In genomic region chr5:73415617-73416016, GRCh38 we compare ENCODE assay signal across 33 cellular contexts. TPM values are rescaled to one million over a fixed set of nuclear protein-coding genes. Genes with fewer than 3 reads are reported as not detected.
"Had no signal": no experiment of that assay in that cellular context is flagged by ENCODE, and none has a peak within 500 bp of the region (broad histone marks: within the 10 kb centered on the region; RNA-seq: fewer than 3 reads in every experiment).

No MANE protein-coding gene starts in this region.

- H3K9me3 Mint-ChIP-seq: activated naive CD4-positive, alpha-beta T cell treated with anti-CD3 and anti-CD28 coated beads, Interleukin-2, amount 10 ng/mL, durations not matched to agents 7 days and 5 days; activated naive CD8-positive, alpha-beta T cell treated with anti-CD3 and anti-CD28 coated beads, Interleukin-2, amount 50 U/mL, for 24 hours; activated T-cell treated with anti-CD3 and anti-CD28 coated beads, Interleukin-2, amount 50 U/mL, for 4 hours; central memory CD8-positive, alpha-beta T cell; T-helper 2 cell treated with Interferon-gamma antibody and Interleukin-4, amounts not matched to agents 5 μg/mL and 100 μg/mL, for 36 hours had no signal

- DNase-seq: activated CD4-positive, alpha-beta memory T cell treated with anti-CD3 and anti-CD28 coated beads for 36 hours; activated CD4-positive, alpha-beta T cell treated with anti-CD3 and anti-CD28 coated beads, Interleukin-2, amount 50 U/mL, for 1 hour; activated CD8-positive, alpha-beta memory T cell treated with anti-CD3 and anti-CD28 coated beads, Interleukin-2, amount 50 U/mL, for 4 hours; activated effector memory CD4-positive, alpha-beta T cell treated with Interleukin-2 at 50 U/mL for 16 hours; activated naive CD4-positive, alpha-beta T cell treated with anti-CD3 and anti-CD28 coated beads, Interleukin-2, amount 10 ng/mL, durations not matched to agents 7 days and 5 days; activated naive CD8-positive, alpha-beta T cell treated with anti-CD3 and anti-CD28 coated beads, Interleukin-2, amount 50 U/mL, for 24 hours; activated T-cell treated with anti-CD3 and anti-CD28 coated beads for 4 hours; activated T-cell treated with anti-CD3 and anti-CD28 coated beads, Interleukin-2, amount 50 U/mL, for 4 hours; anterior cingulate cortex; colonic mucosa; Karpas-422; MG63; NCI-H1048; NCI-H1105 treated with DMSO at 0.1 percent for 48 hours; NCI-H1436; NCI-H1694; NCI-H1930; NCI-H2081 treated with DMSO at 0.1 percent for 48 hours; NCI-H345; NCI-H526; NCI-H748 treated with DMSO at 0.1 percent for 48 hours; PC-9; SHP77; SJCRH30 had no signal

- H3K4me1 ChIP-seq: colonic mucosa had no signal

- H3K36me3 ChIP-seq: cardiac muscle cell, colonic mucosa, MG63, SJCRH30 had no signal

- H3K4me3 ChIP-seq: cardiac muscle cell, colonic mucosa, MG63, PC-9, SJCRH30, SK-N-MC had no signal

- H3K36me3 Mint-ChIP-seq: activated naive CD4-positive, alpha-beta T cell treated with anti-CD3 and anti-CD28 coated beads, Interleukin-2, amount 10 ng/mL, durations not matched to agents 7 days and 5 days; brain had no signal

- H3K27ac Mint-ChIP-seq: activated CD4-positive, alpha-beta memory T cell treated with anti-CD3 and anti-CD28 coated beads for 36 hours; activated naive CD4-positive, alpha-beta T cell treated with anti-CD3 and anti-CD28 coated beads, Interleukin-2, amount 10 ng/mL, durations not matched to agents 7 days and 5 days; activated naive CD8-positive, alpha-beta T cell; activated naive CD8-positive, alpha-beta T cell treated with anti-CD3 and anti-CD28 coated beads, Interleukin-2, amount 50 U/mL, for 24 hours; activated T-helper 1 cell treated with anti-CD3 and anti-CD28 coated beads, Interleukin-12 subunit alpha, Interleukin-12 subunit beta, Interleukin-2, Interleukin-4 antibody, amounts not matched to agents 30 ng/mL and 10 ng/mL and 1 ng/mL, durations not matched to agents 14 hours and 24 hours and 36 hours; brain; T-helper 1 cell treated with Interleukin-12 subunit alpha and Interleukin-12 subunit beta and Interleukin-4 antibody, amounts not matched to agents 30 μg/mL and 1 μg/mL, for 36 hours; T-helper 2 cell treated with Interferon-gamma antibody and Interleukin-4, amounts not matched to agents 5 μg/mL and 100 μg/mL, for 36 hours had no signal

- FAIRE-seq: TTC549 had no signal

- H3K27ac ChIP-seq: cardiac muscle cell, colonic mucosa, PC-9, SJCRH30, SK-N-MC had no signal

- ATAC-seq: activated naive CD8-positive, alpha-beta T cell treated with anti-CD3 and anti-CD28 coated beads, Interleukin-2, amount 50 U/mL, for 24 hours; activated T-cell treated with anti-CD3 and anti-CD28 coated beads, Interleukin-2, amount 50 U/mL, for 4 hours had no signal

- H3K4me3 Mint-ChIP-seq: activated CD4-positive, alpha-beta memory T cell treated with anti-CD3 and anti-CD28 coated beads for 36 hours; activated naive CD4-positive, alpha-beta T cell treated with anti-CD3 and anti-CD28 coated beads, Interleukin-2, amount 10 ng/mL, durations not matched to agents 7 days and 5 days; activated naive CD8-positive, alpha-beta T cell; activated naive CD8-positive, alpha-beta T cell treated with anti-CD3 and anti-CD28 coated beads, Interleukin-2, amount 50 U/mL, for 24 hours; activated T-cell treated with anti-CD3 and anti-CD28 coated beads, Interleukin-2, amount 50 U/mL, for 4 hours; activated T-helper 1 cell treated with anti-CD3 and anti-CD28 coated beads, Interleukin-12 subunit alpha, Interleukin-12 subunit beta, Interleukin-2, Interleukin-4 antibody, amounts not matched to agents 30 ng/mL and 10 ng/mL and 1 ng/mL, durations not matched to agents 14 hours and 24 hours and 36 hours; brain; central memory CD8-positive, alpha-beta T cell; T-helper 1 cell treated with Interleukin-12 subunit alpha and Interleukin-12 subunit beta and Interleukin-4 antibody, amounts not matched to agents 30 μg/mL and 1 μg/mL, for 36 hours; T-helper 2 cell treated with Interferon-gamma antibody and Interleukin-4, amounts not matched to agents 5 μg/mL and 100 μg/mL, for 36 hours had no signal

- H3K4me2 ChIP-seq: PC-9 had no signal

- H2AFZ ChIP-seq: PC-9 had no signal

- H3K9me3 ChIP-seq: colonic mucosa, MG63 had no signal

RNA-seq across cellular contexts. Expression of gene FOXD1, which starts 33.0 kb away (rescaled TPM):
- total RNA-seq: cardiac muscle cell had no signal
